In the genomic region with DNA sequence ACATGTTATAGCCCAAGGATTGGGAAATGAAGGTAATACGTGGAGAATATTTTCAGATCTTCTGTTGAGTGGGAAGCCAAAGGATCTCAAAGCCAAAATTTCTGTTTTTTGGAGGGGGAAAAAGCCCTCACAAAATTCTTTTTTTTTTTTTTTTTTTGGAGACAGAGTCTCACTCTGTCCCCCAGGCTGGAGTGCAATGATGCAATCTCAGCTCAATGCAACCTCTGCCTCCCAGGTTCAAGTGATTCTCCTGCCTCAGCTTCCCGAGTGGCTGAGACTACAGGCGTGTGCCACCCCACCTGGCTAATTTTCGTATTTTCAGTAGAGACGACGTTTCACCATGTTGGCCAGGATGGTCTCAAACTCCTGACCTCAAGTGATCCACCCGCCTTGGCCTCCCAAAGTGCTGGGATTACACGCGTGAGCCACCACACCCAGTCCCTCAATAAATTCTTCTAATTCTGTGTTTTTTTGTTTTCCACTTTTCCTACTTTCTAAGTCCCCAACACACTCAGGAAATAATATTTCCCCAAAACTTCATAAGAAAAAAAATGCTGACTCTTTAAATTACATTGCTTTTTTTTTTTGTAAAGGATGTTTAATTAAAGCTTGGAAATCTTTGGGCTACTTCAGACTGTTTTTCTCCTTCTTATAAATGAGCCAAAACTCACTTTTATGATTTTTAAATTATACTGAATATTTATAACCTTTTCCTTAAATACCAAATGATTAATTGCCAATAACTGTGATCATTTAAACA, we compare ENCODE assay signal across 34 cellular contexts.
"Had no signal": no experiment of that assay in that cellular context is flagged by ENCODE, and none has a peak within 500 bp of the region (broad histone marks: within the 10 kb centered on the region; RNA-seq: fewer than 3 reads in every experiment).

No MANE protein-coding gene starts in this region.

- H3K4me3 Mint-ChIP-seq: activated CD4-positive, alpha-beta memory T cell treated with anti-CD3 and anti-CD28 coated beads, Interleukin-2, amount 10 ng/mL, durations not matched to agents 7 days and 5 days; activated CD8-positive, alpha-beta memory T cell treated with anti-CD3 and anti-CD28 coated beads, Interleukin-2, amount 10 ng/mL, durations not matched to agents 7 days and 5 days; activated naive CD4-positive, alpha-beta T cell treated with anti-CD3 and anti-CD28 coated beads, Interleukin-2, amount 10 ng/mL, durations not matched to agents 7 days and 5 days; activated naive CD8-positive, alpha-beta T cell; activated naive CD8-positive, alpha-beta T cell treated with anti-CD3 and anti-CD28 coated beads, Interleukin-2, amount 50 U/mL, for 24 hours; brain; T-cell had no signal

- ATAC-seq: activated CD8-positive, alpha-beta memory T cell treated with anti-CD3 and anti-CD28 coated beads, Interleukin-2, amount 10 ng/mL, durations not matched to agents 7 days and 5 days; activated naive CD8-positive, alpha-beta T cell treated with anti-CD3 and anti-CD28 coated beads, Interleukin-2, amount 50 U/mL, for 24 hours; Panc1; SK-N-SH treated with all-trans-retinoic acid at 6 μM for 48 hours; T-cell had no signal

- H3K36me3 Mint-ChIP-seq: activated CD8-positive, alpha-beta memory T cell treated with anti-CD3 and anti-CD28 coated beads, Interleukin-2, amount 10 ng/mL, durations not matched to agents 7 days and 5 days; activated naive CD4-positive, alpha-beta T cell treated with anti-CD3 and anti-CD28 coated beads, Interleukin-2, amount 10 ng/mL, durations not matched to agents 7 days and 5 days; activated naive CD8-positive, alpha-beta T cell; brain; T-cell had no signal

- H3K4me3 ChIP-seq: MG63, SJSA1 had no signal

- H3K36me3 ChIP-seq: MG63, SJSA1 had no signal

- H3K27me3 ChIP-seq: MG63, SJSA1 had no signal

- H3K27ac Mint-ChIP-seq: activated CD4-positive, alpha-beta memory T cell treated with anti-CD3 and anti-CD28 coated beads, Interleukin-2, amount 10 ng/mL, durations not matched to agents 7 days and 5 days; activated CD8-positive, alpha-beta memory T cell treated with anti-CD3 and anti-CD28 coated beads, Interleukin-2, amount 10 ng/mL, durations not matched to agents 7 days and 5 days; activated naive CD4-positive, alpha-beta T cell treated with anti-CD3 and anti-CD28 coated beads, Interleukin-2, amount 10 ng/mL, durations not matched to agents 7 days and 5 days; activated naive CD8-positive, alpha-beta T cell; activated naive CD8-positive, alpha-beta T cell treated with anti-CD3 and anti-CD28 coated beads, Interleukin-2, amount 50 U/mL, for 24 hours; brain; T-cell had no signal

- H3K9me3 ChIP-seq: MG63, SJSA1 had no signal

- H3K27ac ChIP-seq: SJSA1 had no signal

- H3K9me3 Mint-ChIP-seq: activated CD4-positive, alpha-beta memory T cell treated with anti-CD3 and anti-CD28 coated beads, Interleukin-2, amount 10 ng/mL, durations not matched to agents 7 days and 5 days; activated naive CD4-positive, alpha-beta T cell treated with anti-CD3 and anti-CD28 coated beads, Interleukin-2, amount 10 ng/mL, durations not matched to agents 7 days and 5 days; activated naive CD8-positive, alpha-beta T cell treated with anti-CD3 and anti-CD28 coated beads, Interleukin-2, amount 50 U/mL, for 24 hours; brain; T-cell had no signal

- DNase-seq: activated CD4-positive, alpha-beta memory T cell treated with anti-CD3 and anti-CD28 coated beads, Interleukin-2, amount 10 ng/mL, durations not matched to agents 7 days and 5 days; activated CD4-positive, alpha-beta T cell treated with anti-CD3 and anti-CD28 coated beads for 1 hour; activated CD4-positive, alpha-beta T cell treated with anti-CD3 and anti-CD28 coated beads for 48 hours; activated CD4-positive, CD25-positive, alpha-beta regulatory T cell; activated CD8-positive, alpha-beta memory T cell treated with anti-CD3 and anti-CD28 coated beads for 24 hours; activated CD8-positive, alpha-beta memory T cell treated with anti-CD3 and anti-CD28 coated beads, Interleukin-2, amount 10 ng/mL, durations not matched to agents 7 days and 5 days; activated CD8-positive, alpha-beta memory T cell treated with anti-CD3 and anti-CD28 coated beads, Interleukin-2, amount 50 U/mL, for 48 hours; activated effector memory CD4-positive, alpha-beta T cell treated with Interleukin-2 at 50 U/mL for 16 hours; activated naive CD4-positive, alpha-beta T cell treated with anti-CD3 and anti-CD28 coated beads, Interleukin-2, amount 10 ng/mL, durations not matched to agents 7 days and 5 days; activated naive CD8-positive, alpha-beta T cell treated with anti-CD3 and anti-CD28 coated beads, Interleukin-2, amount 50 U/mL, for 24 hours; activated T-cell treated with anti-CD3 and anti-CD28 coated beads, Interleukin-2, amount 50 U/mL, for 48 hours; anterior cingulate cortex; caudate nucleus; Karpas-422; MG63; NCI-H1048; NCI-H1105 treated with DMSO at 0.1 percent for 48 hours; NCI-H1436; NCI-H1694; NCI-H2029; NCI-H2171 treated with DMSO at 0.1 percent for 48 hours; NCI-H226; NCI-H446 treated with DMSO at 0.1 percent for 48 hours; NCI-H524; NCI-H69; NCI-H82; SHP77 treated with DMSO at 0.1 percent for 48 hours; T-cell; T-helper 9 cell had no signal

- H3K4me1 Mint-ChIP-seq: activated naive CD4-positive, alpha-beta T cell treated with anti-CD3 and anti-CD28 coated beads, Interleukin-2, amount 10 ng/mL, durations not matched to agents 7 days and 5 days; activated naive CD8-positive, alpha-beta T cell treated with anti-CD3 and anti-CD28 coated beads, Interleukin-2, amount 50 U/mL, for 24 hours; brain; T-cell had no signal

- H3K4me1 ChIP-seq: SJSA1 had no signal
